ENCODE assay signal across 1 cellular context in genomic region chr2:7803515-7803914, GRCh38.
TF ChIP-seq lines count a peak whose summit lies in the region.

No MANE protein-coding gene starts in this region.

TF ChIP-seq in GM23338, 12 proteins besides CTCF, POLR2A, EP300 and RAD21 (continued from another document):
- no peak for TF ChIP-seq ZNF462 (CRISPR knock-in tag; IDR thresholded peaks at IDR 0.05)
- no peak for TF ChIP-seq ZNF114 (CRISPR knock-in tag; IDR thresholded peaks at IDR 0.05)
- TF ChIP-seq EZH2phosphoT487 (IDR thresholded peaks at IDR 0.05; ENCODE audit: unreplicated experiment): no peak
- TF ChIP-seq JUNB (IDR thresholded peaks at IDR 0.05; ENCODE audit: unreplicated experiment): no peak
- no peak for TF ChIP-seq POLR2AphosphoS5 (IDR thresholded peaks at IDR 0.05; ENCODE audit: low read depth)
- TF ChIP-seq REST (IDR thresholded peaks at IDR 0.05; ENCODE audit: unreplicated experiment): no peak
- no peak for TF ChIP-seq CREB1 (CRISPR knock-in tag; IDR thresholded peaks at IDR 0.05; ENCODE audit: low read depth)
- TF ChIP-seq STAT1 (IDR thresholded peaks at IDR 0.05; ENCODE audit: unreplicated experiment): no peak
